8 cellular contexts compared by ENCODE assay signal in the genomic region with DNA sequence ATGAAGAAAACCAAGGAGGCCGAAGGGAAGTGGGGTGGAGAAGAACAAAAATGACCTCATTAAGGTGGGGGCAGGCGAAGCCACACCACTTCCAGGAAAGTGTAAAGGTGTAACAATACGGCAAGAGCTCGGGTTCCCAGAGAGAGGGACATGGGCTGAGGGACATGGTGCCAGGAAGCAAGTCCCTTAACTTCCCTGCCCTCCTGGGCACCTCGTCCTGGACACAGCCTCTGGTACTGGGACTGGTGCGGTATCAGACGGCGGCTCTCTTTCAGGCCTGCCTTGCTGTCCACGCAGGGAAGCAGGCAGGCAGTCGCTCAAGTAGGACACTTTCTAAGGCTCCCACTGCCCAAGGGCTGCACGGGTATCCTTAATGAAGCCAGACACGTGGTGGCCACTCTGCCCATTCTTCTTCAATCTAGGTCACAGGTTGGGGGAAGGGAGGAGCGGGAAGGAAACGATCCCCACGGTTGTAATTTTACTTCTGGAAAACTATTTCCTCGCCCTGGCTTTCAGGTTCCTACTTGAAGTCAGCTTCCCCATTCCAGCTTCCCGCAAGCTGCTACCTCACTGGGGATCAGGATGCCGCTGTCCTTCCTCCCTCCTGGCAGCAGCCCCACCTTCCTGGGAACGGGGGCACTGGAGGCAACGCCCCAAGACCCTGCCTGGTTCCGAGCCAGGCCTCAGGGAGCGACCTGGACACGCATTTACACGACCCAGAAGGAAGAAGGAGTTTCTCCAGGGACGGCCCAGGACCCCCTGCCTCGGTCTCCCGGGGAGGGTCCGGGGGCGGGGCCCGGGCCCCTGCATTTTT. TPM values are rescaled to one million over a fixed set of nuclear protein-coding genes. Genes with fewer than 3 reads are reported as not detected.
A peak's percentile ranks its signal among the peaks of the same experiment; 100 is the strongest.
DNase-seq lines count a peak whose midpoint lies in the region; ATAC-seq and TF ChIP-seq lines count a peak whose summit lies in the region.

No MANE protein-coding gene starts in this region.

- H3K4me1 Mint-ChIP-seq in activated naive CD4-positive, alpha-beta T cell treated with anti-CD3 and anti-CD28 coated beads, Interleukin-2, amount 50 U/mL, for 24 hours, result peaks cover 44% of the 10 kb centered on the region
- peaks cover 45% of the 10 kb centered on the region for H3K4me1 Mint-ChIP-seq in activated CD8-positive, alpha-beta T cell treated with anti-CD3 and anti-CD28 coated beads for 36 hours (ENCODE audit: low read depth)

- H3K36me3 ChIP-seq in iPS DF 6.9 (ENCODE audit: control insufficient read depth, insufficient read depth, low read length) (0 out of 2 replicates have a peak, but pooled peaks cover under 1% of the 10 kb centered on the region), spleen (peaks cover 0 to 29% (median 2%) of the 10 kb centered on the region in 6 donors)

- peak overlapping the region; percentile 90 for H3K4me3 Mint-ChIP-seq in activated naive CD4-positive, alpha-beta T cell treated with anti-CD3 and anti-CD28 coated beads, Interleukin-2, amount 50 U/mL, for 24 hours
- H3K4me3 Mint-ChIP-seq in activated CD8-positive, alpha-beta T cell treated with anti-CD3 and anti-CD28 coated beads for 36 hours, result peak overlapping the region; percentile 81

- no peaks in the 10 kb centered on the region for H3K27me3 ChIP-seq in iPS DF 6.9 (ENCODE audit: control insufficient read depth, insufficient read depth, low read length)
- no peaks in the 10 kb centered on the region for H3K27me3 ChIP-seq in spleen (replicated peaks in 1 of 7)

- peaks cover 2% of the 10 kb centered on the region for H3K4me1 ChIP-seq in iPS DF 6.9 (ENCODE audit: control insufficient read depth, insufficient read depth, low read length)
- peaks cover 19 to 69% (median 59%) of the 10 kb centered on the region in 6 donors for H3K4me1 ChIP-seq in spleen

- no peak for DNase-seq in activated naive CD4-positive, alpha-beta T cell (lab: John Stamatoyannopoulos, UW)
- DNase-seq in activated CD8-positive, alpha-beta T cell treated with anti-CD3 and anti-CD28 coated beads for 36 hours, result peak; percentile 46
- no peak for DNase-seq in iPS DF 6.9 (ENCODE audit: low read depth, low spot score)
- peak; percentile 80 for DNase-seq in spleen
- no peak for DNase-seq in NCI-H2081 (lab: John Stamatoyannopoulos, UW)
- DNase-seq in NCI-H446 (lab: John Stamatoyannopoulos, UW), result no peak
- no peak for DNase-seq in iPS-NIHi7 (ENCODE audit: extremely low spot score)

- TF ChIP-seq CTCF in activated CD8-positive, alpha-beta T cell treated with anti-CD3 and anti-CD28 coated beads for 36 hours (IDR thresholded peaks at IDR 0.05), result no peak
- TF ChIP-seq CTCF in spleen (IDR thresholded peaks at IDR 0.05 in 8 of 11, conservative IDR thresholded peaks at IDR 0.05 in 3 of 11), result no peak

- H3K9me3 ChIP-seq in iPS DF 6.9 (ENCODE audit: control insufficient read depth, insufficient read depth, low read length), result no peaks in the 10 kb centered on the region
- no peaks in the 10 kb centered on the region for H3K9me3 ChIP-seq in spleen

- POLR2A ChIA-PET in activated CD8-positive, alpha-beta T cell treated with anti-CD3 and anti-CD28 coated beads for 36 hours (lab: Charles Lee), result interaction anchor here (0.9 to 1.5 kb wide), 5 partner anchors 13 to 278 kb away, joined by 3 read pairs; partner anchors contain the start of gene TIMM13

- H3K9me3 Mint-ChIP-seq in activated naive CD4-positive, alpha-beta T cell treated with anti-CD3 and anti-CD28 coated beads, Interleukin-2, amount 50 U/mL, for 24 hours, result no peaks in the 10 kb centered on the region
- no peaks in the 10 kb centered on the region for H3K9me3 Mint-ChIP-seq in activated CD8-positive, alpha-beta T cell treated with anti-CD3 and anti-CD28 coated beads for 36 hours

- no peaks in the 10 kb centered on the region for H3K27me3 Mint-ChIP-seq in activated naive CD4-positive, alpha-beta T cell treated with anti-CD3 and anti-CD28 coated beads, Interleukin-2, amount 50 U/mL, for 24 hours
- no peaks in the 10 kb centered on the region for H3K27me3 Mint-ChIP-seq in activated CD8-positive, alpha-beta T cell treated with anti-CD3 and anti-CD28 coated beads for 36 hours

- no peak for ATAC-seq in activated CD8-positive, alpha-beta T cell treated with anti-CD3 and anti-CD28 coated beads for 36 hours

- H3K36me3 Mint-ChIP-seq in activated naive CD4-positive, alpha-beta T cell treated with anti-CD3 and anti-CD28 coated beads, Interleukin-2, amount 50 U/mL, for 24 hours, result no peaks in the 10 kb centered on the region
- H3K36me3 Mint-ChIP-seq in activated CD8-positive, alpha-beta T cell treated with anti-CD3 and anti-CD28 coated beads for 36 hours (ENCODE audit: low read depth), result peaks cover 13% of the 10 kb centered on the region

- no peak for TF ChIP-seq POLR2A in spleen (IDR thresholded peaks at IDR 0.05)

- intact Hi-C loops in activated CD8-positive, alpha-beta T cell treated with anti-CD3 and anti-CD28 coated beads for 36 hours (cut with micrococcal nuclease), result no loop called here
- intact Hi-C loops in spleen (cut with DNase I; ENCODE audit: low total_unique reads), result no loop called here

- H3K27ac Mint-ChIP-seq in activated naive CD4-positive, alpha-beta T cell treated with anti-CD3 and anti-CD28 coated beads, Interleukin-2, amount 50 U/mL, for 24 hours, result peak overlapping the region; percentile 49
- H3K27ac Mint-ChIP-seq in activated CD8-positive, alpha-beta T cell treated with anti-CD3 and anti-CD28 coated beads for 36 hours, result peak overlapping the region; percentile 76

- CTCF ChIA-PET in activated CD8-positive, alpha-beta T cell treated with anti-CD3 and anti-CD28 coated beads for 36 hours (lab: Charles Lee), result interaction anchor here (0.9 kb wide), 1 partner anchor 111 kb away, joined by 3 read pairs; no protein-coding TSS in a partner anchor

- H3K27ac ChIP-seq in iPS DF 6.9 (ENCODE audit: low read length) (no peak overlapping the region), spleen (peak overlapping the region; percentile 51 to 93 (median 90))

- H3K4me3 ChIP-seq in iPS DF 6.9 (ENCODE audit: low read length) (peak overlapping the region; percentile 96; the same call in 1 of the 2 replicates), spleen (peak overlapping the region; percentile 86 to 100 (median 96))

- WGBS in iPS DF 6.9 (ENCODE audit: insufficient coverage, insufficient read length), result no CpG with 5 or more reads among the region's 30 CpGs
- WGBS in spleen, 5 donors, result 16 to 24% (median 17%) methylated on average over 29 to 30 of the region's 30 CpGs

RNA-seq across cellular contexts. Expression of gene AP3D1, which starts 1.2 kb away (rescaled TPM):
- 10 to 100 TPM; 73.7 to 74.1 TPM for total RNA-seq in activated CD8-positive, alpha-beta T cell treated with anti-CD3 and anti-CD28 coated beads for 36 hours
- 100 to 1,000 TPM in 4 of 7 donors, 10 to 100 TPM in 3; 89.3 to 112 (median 100) TPM for total RNA-seq in spleen
- 10 to 100 TPM; 32.8 to 80.1 (median 43.2) TPM for polyA plus RNA-seq in spleen

RNA-seq across cellular contexts. Expression of gene DOT1L, which starts 13.5 kb away (rescaled TPM):
- 10 to 100 TPM; 92.7 to 96.6 TPM for total RNA-seq in activated CD8-positive, alpha-beta T cell treated with anti-CD3 and anti-CD28 coated beads for 36 hours
- 10 to 100 TPM; 19.5 to 53.2 (median 36.4) TPM for total RNA-seq in spleen
- 10 to 100 TPM in 1 of 3 donors, 1 to 10 TPM in 2; 3.9 to 20.8 (median 7.5) TPM for polyA plus RNA-seq in spleen

RNA-seq across cellular contexts. Expression of gene IZUMO4, which starts 53.5 kb away (rescaled TPM):
- 10 to 100 TPM; 22.6 to 23.0 TPM for total RNA-seq in activated CD8-positive, alpha-beta T cell treated with anti-CD3 and anti-CD28 coated beads for 36 hours
- total RNA-seq in spleen, result 1 to 10 TPM; 1.9 to 5.8 (median 3.7) TPM
- polyA plus RNA-seq in spleen, result 10 to 100 TPM; 13.6 to 25.9 (median 16.7) TPM

RNA-seq across cellular contexts. Expression of gene MOB3A, which starts 54.1 kb away (rescaled TPM):
- 100 to 1,000 TPM; 175 to 185 TPM for total RNA-seq in activated CD8-positive, alpha-beta T cell treated with anti-CD3 and anti-CD28 coated beads for 36 hours
- 100 to 1,000 TPM in 5 of 7 donors, 10 to 100 TPM in 2; 80.8 to 161 (median 124) TPM for total RNA-seq in spleen
- 10 to 100 TPM; 24.2 to 48.7 (median 37.6) TPM for polyA plus RNA-seq in spleen

Comparison
In these comparisons a context has a peak if more than half of its experiments do, and no peak if none do; other contexts are left out.
1. DNase-seq: peak in activated CD8-positive, alpha-beta T cell treated with anti-CD3 and anti-CD28 coated beads for 36 hours (single experiment) and spleen (single experiment); none in activated naive CD4-positive, alpha-beta T cell (0 of 4), iPS DF 6.9 (single experiment), NCI-H2081 (0 of 2), NCI-H446 (0 of 2) and iPS-NIHi7 (single experiment).